1 cellular context compared by ENCODE assay signal in the genomic region with DNA sequence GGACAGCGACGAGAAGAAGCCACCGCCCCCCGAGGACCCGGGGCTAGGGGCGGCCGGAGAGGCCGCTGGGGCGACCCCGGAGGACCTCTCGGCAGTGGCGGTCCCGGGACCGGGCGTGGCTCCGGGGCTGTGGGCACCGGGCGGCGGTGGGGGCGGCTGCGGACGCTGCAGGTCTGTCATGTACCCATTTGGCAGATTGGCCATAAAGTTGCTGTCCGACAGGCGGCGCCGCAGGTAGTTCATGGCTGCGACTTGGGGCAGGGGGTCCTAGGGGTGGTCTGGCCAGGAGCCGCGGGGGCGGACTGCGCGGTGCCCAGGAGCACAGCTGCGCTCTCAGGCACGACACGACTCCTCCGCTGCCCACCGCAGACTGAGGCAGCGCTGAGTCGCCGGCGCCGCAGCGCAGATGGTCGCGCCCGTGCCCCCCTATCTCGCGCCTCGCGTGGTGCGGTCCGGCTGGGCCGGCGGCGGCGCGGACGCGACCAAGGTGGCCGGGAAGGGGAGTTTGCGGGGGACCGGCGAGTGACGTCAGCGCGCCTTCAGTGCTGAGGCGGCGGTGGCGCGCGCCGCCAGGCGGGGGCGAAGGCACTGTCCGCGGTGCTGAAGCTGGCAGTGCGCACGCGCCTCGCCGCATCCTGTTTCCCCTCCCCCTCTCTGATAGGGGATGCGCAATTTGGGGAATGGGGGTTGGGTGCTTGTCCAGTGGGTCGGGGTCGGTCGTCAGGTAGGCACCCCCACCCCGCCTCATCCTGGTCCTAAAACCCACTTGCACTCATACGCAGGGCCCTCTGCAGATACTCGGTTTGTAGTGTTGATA.
TF ChIP-seq lines count a peak whose summit lies in the region.

Gene SYN1 (minus strand): TSS at position 372 of the 817 bp plus-strand sequence. CDS start 129 bp downstream, at position 243.

TF ChIP-seq in H1, 55 proteins besides CTCF, POLR2A, EP300 and RAD21:
- TF ChIP-seq TBP (IDR thresholded peaks at IDR 0.05; ENCODE audit: low read depth, low read length), result peak; percentile 68
- peak; percentile 69; the same call in 1 of the 2 replicates for TF ChIP-seq KDM1A (IDR thresholded peaks at IDR 0.05; ENCODE audit: borderline replicate concordance, low read length)
- TF ChIP-seq CHD2 (IDR thresholded peaks at IDR 0.05; ENCODE audit: low read length), result peak; percentile 28; the same call in 1 of the 2 replicates
- peak; percentile 94 for TF ChIP-seq TAF1 (IDR thresholded peaks at IDR 0.05; ENCODE audit: low read depth, low read length)
- no peak for TF ChIP-seq TCF12 (IDR thresholded peaks at IDR 0.05; ENCODE audit: low read depth, low read length)
- TF ChIP-seq, protein P1, sequence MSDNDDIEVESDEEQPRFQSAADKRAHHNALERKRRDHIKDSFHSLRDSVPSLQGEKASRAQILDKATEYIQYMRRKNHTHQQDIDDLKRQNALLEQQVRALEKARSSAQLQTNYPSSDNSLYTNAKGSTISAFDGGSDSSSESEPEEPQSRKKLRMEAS (IDR thresholded peaks at IDR 0.05), result peak; percentile 70
- no peak for TF ChIP-seq KDM4A (IDR thresholded peaks at IDR 0.05; ENCODE audit: low read depth, low read length, severe bottlenecking)
- TF ChIP-seq FOSL1 (IDR thresholded peaks at IDR 0.05; ENCODE audit: insufficient read depth, low read depth, low read length), result no peak
- TF ChIP-seq, protein P2, sequence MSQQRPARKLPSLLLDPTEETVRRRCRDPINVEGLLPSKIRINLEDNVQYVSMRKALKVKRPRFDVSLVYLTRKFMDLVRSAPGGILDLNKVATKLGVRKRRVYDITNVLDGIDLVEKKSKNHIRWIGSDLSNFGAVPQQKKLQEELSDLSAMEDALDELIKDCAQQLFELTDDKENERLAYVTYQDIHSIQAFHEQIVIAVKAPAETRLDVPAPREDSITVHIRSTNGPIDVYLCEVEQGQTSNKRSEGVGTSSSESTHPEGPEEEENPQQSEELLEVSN (IDR thresholded peaks at IDR 0.05), result no peak
- TF ChIP-seq JUND (IDR thresholded peaks at IDR 0.05; ENCODE audit: low read length), result peak; percentile 95
- peak; percentile 94 for TF ChIP-seq EGR1 (IDR thresholded peaks at IDR 0.05; ENCODE audit: borderline replicate concordance, low read depth, low read length)
- TF ChIP-seq CREB1 (IDR thresholded peaks at IDR 0.05), result peak; percentile 92
- TF ChIP-seq CHD1 (IDR thresholded peaks at IDR 0.05; ENCODE audit: low read depth, low read length), result peak; percentile 90
- TF ChIP-seq BRCA1 (IDR thresholded peaks at IDR 0.05; ENCODE audit: low read depth, low read length), result no peak
- TF ChIP-seq SIN3A (conservative IDR thresholded peaks at IDR 0.05 in 1 of 2, IDR thresholded peaks at IDR 0.05 in 1 of 2; ENCODE audit: low read depth in 1 of 2, low read length in 2 of 2), result peak; percentile 50 to 92; a peak in 2 of 4 replicates
- TF ChIP-seq POLR2AphosphoS5 (IDR thresholded peaks at IDR 0.05; ENCODE audit: low read depth, low read length), result peak; percentile 79
- TF ChIP-seq, protein P3, sequence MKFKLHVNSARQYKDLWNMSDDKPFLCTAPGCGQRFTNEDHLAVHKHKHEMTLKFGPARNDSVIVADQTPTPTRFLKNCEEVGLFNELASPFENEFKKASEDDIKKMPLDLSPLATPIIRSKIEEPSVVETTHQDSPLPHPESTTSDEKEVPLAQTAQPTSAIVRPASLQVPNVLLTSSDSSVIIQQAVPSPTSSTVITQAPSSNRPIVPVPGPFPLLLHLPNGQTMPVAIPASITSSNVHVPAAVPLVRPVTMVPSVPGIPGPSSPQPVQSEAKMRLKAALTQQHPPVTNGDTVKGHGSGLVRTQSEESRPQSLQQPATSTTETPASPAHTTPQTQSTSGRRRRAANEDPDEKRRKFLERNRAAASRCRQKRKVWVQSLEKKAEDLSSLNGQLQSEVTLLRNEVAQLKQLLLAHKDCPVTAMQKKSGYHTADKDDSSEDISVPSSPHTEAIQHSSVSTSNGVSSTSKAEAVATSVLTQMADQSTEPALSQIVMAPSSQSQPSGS (IDR thresholded peaks at IDR 0.05; ENCODE audit: low read length), result peak; percentile 95
- peak; percentile 48; the same call in 1 of the 2 replicates for TF ChIP-seq NRF1 (IDR thresholded peaks at IDR 0.05; ENCODE audit: low read depth, low read length)
- TF ChIP-seq TAF7 (optimal IDR thresholded peaks at IDR 0.05; ENCODE audit: borderline replicate concordance, low read depth, low read length), result peak; percentile 73
